ENCODE assay signal across 8 cellular contexts in the genomic region with DNA sequence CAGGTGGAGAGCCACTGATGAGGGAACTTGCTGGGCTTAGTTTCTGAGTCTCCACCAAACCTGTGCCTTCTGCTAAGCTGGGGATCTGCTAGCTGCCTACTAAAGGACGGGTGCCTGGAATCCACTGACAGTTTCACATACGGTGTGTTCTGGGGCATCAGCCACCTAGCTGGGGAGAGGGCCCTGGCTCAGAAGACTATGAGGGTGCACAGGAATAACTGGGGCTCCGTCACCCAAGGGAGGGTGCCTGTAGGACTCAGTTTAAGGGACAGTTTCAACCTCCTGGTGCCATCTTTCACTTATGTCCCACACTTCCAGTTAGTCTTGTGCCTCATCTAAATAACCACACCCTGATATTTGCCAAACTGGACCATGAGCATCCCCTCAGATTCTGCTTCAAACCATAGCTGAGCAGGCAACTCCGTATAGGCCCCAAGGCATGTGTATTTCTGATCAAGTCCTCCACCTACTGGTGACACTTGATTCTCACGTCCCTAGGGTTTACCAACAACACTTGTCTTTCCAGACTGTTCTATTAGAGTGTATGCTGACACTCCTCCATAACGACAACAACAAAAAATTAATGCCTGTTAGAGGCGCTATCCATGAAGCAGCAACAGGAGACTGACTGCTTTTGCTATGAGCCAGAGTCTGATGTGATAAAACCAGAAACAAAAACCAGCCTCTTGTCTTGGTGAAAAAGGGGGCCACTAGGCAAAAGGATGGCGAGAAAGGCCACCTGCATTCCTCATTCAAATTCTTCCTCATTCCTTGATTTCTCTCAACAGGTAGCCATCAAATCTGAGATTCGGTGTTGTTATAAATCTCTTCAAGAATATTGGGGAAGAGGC. TPM values are rescaled to one million over a fixed set of nuclear protein-coding genes. Genes with fewer than 3 reads are reported as not detected.
DNase-seq lines count a peak whose midpoint lies in the region; ATAC-seq and TF ChIP-seq lines count a peak whose summit lies in the region.

No MANE protein-coding gene starts in this region.

- peak overlapping the region; percentile 34 for H2AFZ ChIP-seq in neural progenitor cell (replicated peaks)

- no peaks in the 10 kb centered on the region for H3K79me2 ChIP-seq in neural progenitor cell (ENCODE audit: low read depth)

- H3K9ac ChIP-seq in neural progenitor cell, result no peak overlapping the region

- intact Hi-C loops in aorta (cut with DNase I), result loop anchor here in 1 of 2 donors (5.0 kb wide), 1 partner anchor 169 kb away; no protein-coding TSS in a partner anchor

- WGBS in aorta, 2 donors, result 53 to 61% methylated on average over 9 of the region's 9 CpGs

- no peaks in the 10 kb centered on the region for H3K4me1 Mint-ChIP-seq in neural progenitor cell

- peak; percentile 62 for TF ChIP-seq CTCF in fibroblast of the aortic adventitia (IDR thresholded peaks at IDR 0.05; ENCODE audit: insufficient read depth, low read length)
- TF ChIP-seq CTCF in neural progenitor cell (IDR thresholded peaks at IDR 0.05), result peak; percentile 69

- in situ Hi-C loops in HAP-1 (cut with MboI; ENCODE audit: low sequenced_read_pairs), result loop anchor here (10.0 kb wide), 1 partner anchor 172 kb away; no protein-coding TSS in a partner anchor

- H3K36me3 Mint-ChIP-seq in neural progenitor cell, result no peaks in the 10 kb centered on the region

- H3K36me3 ChIP-seq in HAP-1 (replicated peaks) (no peaks in the 10 kb centered on the region), neural progenitor cell (no peaks in the 10 kb centered on the region), aorta (ENCODE audit: control insufficient read depth in 1 of 2, insufficient read depth in 2 of 2, low read length in 1 of 2) (no peaks in the 10 kb centered on the region)

- H4K20me1 ChIP-seq in neural progenitor cell (ENCODE audit: low read depth), result no peaks in the 10 kb centered on the region

- no peak overlapping the region for H3K4me3 Mint-ChIP-seq in neural progenitor cell

- H3K9me3 Mint-ChIP-seq in neural progenitor cell, result peaks cover 5% of the 10 kb centered on the region

- H3K4me1 ChIP-seq in HAP-1 (no peaks in the 10 kb centered on the region), neural progenitor cell (no peaks in the 10 kb centered on the region), aorta (ENCODE audit: control insufficient read depth in 1 of 2, insufficient read depth in 2 of 2, low read length in 2 of 2) (no peaks in the 10 kb centered on the region)

- peaks cover 3% of the 10 kb centered on the region for H3K27me3 Mint-ChIP-seq in neural progenitor cell (ENCODE audit: insufficient read depth, low read depth)

- ATAC-seq in aorta (ENCODE audit: low FRiP score), result no peak

- H3K9me3 ChIP-seq in HAP-1 (no peaks in the 10 kb centered on the region), neural progenitor cell (ENCODE audit: low read depth) (no peaks in the 10 kb centered on the region), aorta (ENCODE audit: control insufficient read depth, low read length) (no peaks in the 10 kb centered on the region)

- H3K27ac ChIP-seq in neural progenitor cell (no peak overlapping the region), aorta (ENCODE audit: low read depth in 1 of 2, low read length in 2 of 2) (no peak overlapping the region)

- no peak overlapping the region for H3K27ac Mint-ChIP-seq in neural progenitor cell

- no peaks in the 10 kb centered on the region for H3K27me3 ChIP-seq in HAP-1 (ENCODE audit: low read depth)
- H3K27me3 ChIP-seq in neural progenitor cell, result no peaks in the 10 kb centered on the region
- H3K27me3 ChIP-seq in aorta (ENCODE audit: control insufficient read depth in 1 of 2, insufficient read depth in 2 of 2, low read length in 1 of 2), result no peaks in the 10 kb centered on the region

- H3F3A ChIP-seq in neural progenitor cell (ENCODE audit: low read depth), result no peaks in the 10 kb centered on the region

- H3K4me3 ChIP-seq in HAP-1, result no peak overlapping the region
- H3K4me3 ChIP-seq in fibroblast of the aortic adventitia (ENCODE audit: low read depth, low read length), result no peak overlapping the region
- no peak overlapping the region for H3K4me3 ChIP-seq in neural progenitor cell
- H3K4me3 ChIP-seq in aorta (ENCODE audit: low read length in 2 of 2), result no peak overlapping the region

- H3K4me2 ChIP-seq in neural progenitor cell, result no peak overlapping the region

- peak; percentile 41 for DNase-seq in DMS79 (lab: John Stamatoyannopoulos, UW)
- DNase-seq in HAP-1 (ENCODE audit: low spot score in 2 of 2), result peak; percentile 56 to 60
- peak; percentile 32 for DNase-seq in NCI-H2227 treated with DMSO at 0.1 percent for 48 hours (lab: John Stamatoyannopoulos, UW)
- peak; percentile 6 to 17 for DNase-seq in activated CD4-positive, alpha-beta T cell treated with anti-CD3 and anti-CD28 coated beads, Interleukin-2, amount 50 U/mL, for 4 hours
- peak; percentile 80 for DNase-seq in fibroblast of the aortic adventitia (ENCODE audit: low read depth)
- peak; percentile 62 for DNase-seq in neural progenitor cell (ENCODE audit: low spot score)
- no peak for DNase-seq in aorta
- no peak for DNase-seq in cerebellar nuclear complex (lab: John Stamatoyannopoulos, UW)

RNA-seq across cellular contexts. Expression of a gene that starts 55.0 kb away (rescaled TPM):
- total RNA-seq in fibroblast of the aortic adventitia (ENCODE audit: low replicate concordance) (38.5 and 59.3 TPM in 2 replicates), neural progenitor cell (ENCODE audit: low replicate concordance) (121 and 193 TPM in 2 replicates), aorta (10 to 100 TPM; 31.7 to 47.0 TPM)
- 10 to 100 TPM in 1 of 2 donors, 1 to 10 TPM in 1; 5.1 to 18.4 TPM for polyA plus RNA-seq in aorta

Comparison
In these comparisons a context has a peak if more than half of its experiments do, and no peak if none do; other contexts are left out.
1. DNase-seq: peak in DMS79 (single experiment), HAP-1 (2 of 2), NCI-H2227 treated with DMSO at 0.1 percent for 48 hours (single experiment), activated CD4-positive, alpha-beta T cell treated with anti-CD3 and anti-CD28 coated beads, Interleukin-2, amount 50 U/mL, for 4 hours (2 of 2), fibroblast of the aortic adventitia (single experiment) and neural progenitor cell (single experiment); none in aorta (0 of 2) and cerebellar nuclear complex (0 of 2).